In the genomic region with DNA sequence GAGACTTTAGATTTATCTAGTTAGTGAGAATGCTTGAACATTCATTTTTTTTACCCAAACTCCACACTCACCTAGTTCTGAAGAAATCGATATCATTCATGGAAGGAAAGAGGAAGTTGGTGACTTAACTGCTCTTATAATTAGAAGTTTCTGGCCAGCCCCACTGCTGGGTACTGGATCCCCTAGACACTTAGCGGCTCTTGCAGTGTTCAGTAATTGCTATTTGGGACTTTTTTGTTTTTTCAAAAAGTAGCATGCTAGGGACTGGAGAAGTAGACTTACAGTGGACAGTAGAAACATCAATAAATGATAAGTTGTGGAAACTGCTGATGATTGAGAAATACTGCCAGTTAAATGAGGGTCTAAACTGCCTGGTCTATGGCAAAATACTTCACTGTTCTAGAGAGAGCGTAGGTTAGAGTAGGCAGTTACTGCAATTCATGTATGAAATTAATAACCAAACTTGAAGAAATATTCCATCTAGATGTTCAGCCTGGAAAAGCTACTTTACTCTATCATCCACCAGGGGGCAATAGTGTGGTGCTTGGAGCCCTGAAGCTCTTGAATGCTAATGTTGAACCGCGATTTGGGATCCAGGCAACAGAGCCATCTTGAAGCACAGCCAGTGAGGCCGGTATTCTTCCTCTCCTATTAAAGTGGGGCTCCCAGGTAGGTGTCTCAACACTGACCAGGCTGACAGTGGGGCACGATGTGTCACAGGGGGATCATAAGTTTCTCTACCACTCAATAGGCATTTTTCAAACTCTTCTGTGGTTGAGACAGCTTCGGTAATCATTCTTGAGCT, we compare ENCODE assay signal across 8 cellular contexts.
DNase-seq lines count a peak whose midpoint lies in the region; ATAC-seq lines count a peak whose summit lies in the region.

No MANE protein-coding gene starts in this region.

- peak; percentile 87 for ATAC-seq in GM19372 (IDR thresholded peaks at IDR 0.05; ENCODE audit: low read depth, unreplicated experiment)
- ATAC-seq in HG03521 (IDR thresholded peaks at IDR 0.05; ENCODE audit: unreplicated experiment): peak; percentile 72
- no peak for ATAC-seq in HG03135 (IDR thresholded peaks at IDR 0.05; ENCODE audit: unreplicated experiment)

- DNase-seq in D341Med (ENCODE audit: low spot score) (peak; percentile 65), NCI-H748 (lab: John Stamatoyannopoulos, UW; ENCODE audit: unreplicated experiment) (peak; percentile 84), astrocyte of the hippocampus (ENCODE audit: low read depth, low spot score) (peak; percentile 63), iPS-NIHi11 (ENCODE audit: low spot score) (peak; percentile 69), smooth muscle cell of the brain vasculature (ENCODE audit: low read depth, low spot score) (peak; percentile 32)

Comparison
In these comparisons a context has a peak if more than half of its experiments do, and no peak if none do; other contexts are left out.
1. DNase-seq: peak in every context shown above with its lines; median percentile 84 in NCI-H748; 69 in iPS-NIHi11; 65 in D341Med; 63 in astrocyte of the hippocampus; 32 in smooth muscle cell of the brain vasculature.